ENCODE assay signal across 19 cellular contexts in genomic region chr19:40282209-40282580, GRCh38. TPM values are rescaled to one million over a fixed set of nuclear protein-coding genes. Genes with fewer than 3 reads are reported as not detected.
DNase-seq lines count a peak whose midpoint lies in the region; ATAC-seq and TF ChIP-seq lines count a peak whose summit lies in the region.
"Had no signal": no experiment of that assay in that cellular context is flagged by ENCODE, and none has a peak within 500 bp of the region (broad histone marks: within the 10 kb centered on the region; RNA-seq: fewer than 3 reads in every experiment).

No MANE protein-coding gene starts in this region.

- intact Hi-C loops in CD8-positive, alpha-beta T cell (cut with DNase I, micrococcal nuclease), result loop anchor here in 1 of 2 experiments (10.0 kb wide), 1 partner anchor 287 kb away; the partner anchor contains the start of gene ZNF546
- intact Hi-C loops in gastrocnemius medialis (cut with DNase I; ENCODE audit: low total_unique reads), result loop anchor here (5.0 to 10.0 kb wide), 4 partner anchors 185 to 1907 kb away; partner anchors contain the start of genes ARHGEF1, BLVRB, PSMD8 and SPTBN4

- H3K4me3 ChIP-seq in CD8-positive, alpha-beta T cell (ENCODE audit: low read depth, low read length), result no peak overlapping the region
- H3K4me3 ChIP-seq in NT2/D1 (ENCODE audit: insufficient read length, low read depth) (no peak overlapping the region), gastrocnemius medialis (no peak overlapping the region)
- H3K4me3 ChIP-seq: body of pancreas, esophagus muscularis mucosa, hepatocyte, suprapubic skin had no signal

- no peak overlapping the region for H3K4me3 Mint-ChIP-seq in CD8-positive, alpha-beta T cell
- H3K4me3 Mint-ChIP-seq in glutamatergic neuron (ENCODE audit: unreplicated experiment), result no peak overlapping the region

- no peak for ATAC-seq in CD8-positive, alpha-beta T cell
- ATAC-seq in gastrocnemius medialis, result no peak
- ATAC-seq: body of pancreas, left colon had no signal

- H3K9ac ChIP-seq in NT2/D1 (ENCODE audit: insufficient read length, low read depth), result peak overlapping the region; percentile 17

- no peak for TF ChIP-seq POLR2A in gastrocnemius medialis (IDR thresholded peaks at IDR 0.05)

- H3K9me3 Mint-ChIP-seq in CD8-positive, alpha-beta T cell, result no peaks in the 10 kb centered on the region
- peaks cover 19% of the 10 kb centered on the region for H3K9me3 Mint-ChIP-seq in glutamatergic neuron (ENCODE audit: unreplicated experiment)

- peak overlapping the region; percentile 75 for H3K27ac Mint-ChIP-seq in CD8-positive, alpha-beta T cell
- H3K27ac Mint-ChIP-seq in glutamatergic neuron (ENCODE audit: unreplicated experiment), result peak overlapping the region; percentile 72

- H3K36me3 Mint-ChIP-seq in CD8-positive, alpha-beta T cell, result peaks cover 35% of the 10 kb centered on the region
- H3K36me3 Mint-ChIP-seq in glutamatergic neuron (ENCODE audit: unreplicated experiment), result no peaks in the 10 kb centered on the region

- H3K27ac ChIP-seq in CD8-positive, alpha-beta T cell (ENCODE audit: low read depth, low read length), result no peak overlapping the region
- H3K27ac ChIP-seq in gastrocnemius medialis, result peak overlapping the region; percentile 89 to 99 (median 95)

- H3K4me1 Mint-ChIP-seq in CD8-positive, alpha-beta T cell (ENCODE audit: low read depth), result peaks cover 73% of the 10 kb centered on the region
- H3K4me1 Mint-ChIP-seq in glutamatergic neuron (ENCODE audit: low read depth, unreplicated experiment), result peaks cover 48% of the 10 kb centered on the region

- CTCF ChIA-PET in CD8-positive, alpha-beta T cell (lab: Charles Lee), result interaction anchor here (0.8 kb wide), 1 partner anchor 23 kb away, joined by 5 read pairs; no protein-coding TSS in a partner anchor

- in situ Hi-C loops in gastrocnemius medialis (cut with MboI; ENCODE audit: low sequenced_read_pairs in 4 of 4), result no loop called here

- H3K27me3 Mint-ChIP-seq in CD8-positive, alpha-beta T cell (ENCODE audit: low read depth), result no peaks in the 10 kb centered on the region
- peaks cover 16% of the 10 kb centered on the region for H3K27me3 Mint-ChIP-seq in glutamatergic neuron (ENCODE audit: unreplicated experiment)
- H3K27me3 Mint-ChIP-seq: progenitor cell of endocrine pancreas had no signal

- H3K9me3 ChIP-seq in CD8-positive, alpha-beta T cell (ENCODE audit: low read length), result no peaks in the 10 kb centered on the region
- H3K9me3 ChIP-seq in NT2/D1 (ENCODE audit: insufficient read depth, low read length) (no peaks in the 10 kb centered on the region), gastrocnemius medialis (no peaks in the 10 kb centered on the region)
- H3K9me3 ChIP-seq: body of pancreas, esophagus muscularis mucosa, suprapubic skin had no signal

- no peaks in the 10 kb centered on the region for H3K36me3 ChIP-seq in CD8-positive, alpha-beta T cell (ENCODE audit: insufficient read depth, low read length)
- H3K36me3 ChIP-seq in NT2/D1 (ENCODE audit: insufficient read depth, insufficient read length, low read length) (peaks cover 26% of the 10 kb centered on the region), gastrocnemius medialis (no peaks in the 10 kb centered on the region)
- H3K36me3 ChIP-seq: esophagus muscularis mucosa, suprapubic skin had no signal

- no peak for DNase-seq in CD8-positive, alpha-beta T cell
- no peak for DNase-seq in NT2/D1 (ENCODE audit: low read depth, low spot score)
- DNase-seq in glutamatergic neuron, result no peak
- DNase-seq in gastrocnemius medialis, result no peak
- no peak for DNase-seq in AML-193 (lab: John Stamatoyannopoulos, UW)
- DNase-seq in KG1 (lab: John Stamatoyannopoulos, UW), result no peak
- DNase-seq in iPS-NIHi7 (ENCODE audit: extremely low spot score), result no peak
- DNase-seq: activated gamma-delta T cell, body of pancreas, GOT3, left colon, NCI-H2081, WERI-Rb-1 had no signal

- POLR2A ChIA-PET in CD8-positive, alpha-beta T cell (lab: Charles Lee), result no interaction called here

- peaks cover 71% of the 10 kb centered on the region for H3K4me1 ChIP-seq in CD8-positive, alpha-beta T cell (ENCODE audit: insufficient read depth, low read length)
- peaks cover 24% of the 10 kb centered on the region for H3K4me1 ChIP-seq in NT2/D1 (ENCODE audit: insufficient read depth, insufficient read length)
- H3K4me1 ChIP-seq in gastrocnemius medialis, result peaks cover 78 to 79% of the 10 kb centered on the region in 2 donors

- no peak for TF ChIP-seq CTCF in CD8-positive, alpha-beta T cell (IDR thresholded peaks at IDR 0.05)
- TF ChIP-seq CTCF in glutamatergic neuron (IDR thresholded peaks at IDR 0.05; ENCODE audit: partially characterized antibody, unreplicated experiment), result no peak
- TF ChIP-seq CTCF in gastrocnemius medialis (IDR thresholded peaks at IDR 0.05 in 4 of 5, conservative IDR thresholded peaks at IDR 0.05 in 1 of 5), result no peak

- H3K27me3 ChIP-seq in CD8-positive, alpha-beta T cell (ENCODE audit: insufficient read depth, low read length), result no peaks in the 10 kb centered on the region
- H3K27me3 ChIP-seq in NT2/D1 (ENCODE audit: insufficient read depth, insufficient read length), result no peaks in the 10 kb centered on the region
- no peaks in the 10 kb centered on the region for H3K27me3 ChIP-seq in gastrocnemius medialis
- H3K27me3 ChIP-seq: body of pancreas, esophagus muscularis mucosa, hepatocyte, suprapubic skin had no signal

RNA-seq across cellular contexts. Expression of gene AKT2, which starts 3.0 kb away (rescaled TPM):
- 100 to 1,000 TPM; 289 to 292 TPM for total RNA-seq in CD8-positive, alpha-beta T cell
- 197 TPM for total RNA-seq in glutamatergic neuron (ENCODE audit: unreplicated experiment)
- 100 to 1,000 TPM in 2 of 4 donors, 10 to 100 TPM in 2; 88.0 to 387 (median 102) TPM for total RNA-seq in gastrocnemius medialis

RNA-seq across cellular contexts. Expression of gene CCNP, which starts 55.7 kb away (rescaled TPM):
- total RNA-seq in CD8-positive, alpha-beta T cell, result 1 to 10 TPM; 1.7 to 2.1 TPM
- total RNA-seq in glutamatergic neuron (ENCODE audit: unreplicated experiment) (2.3 TPM), gastrocnemius medialis (not detected)
- total RNA-seq: activated CD8-positive, alpha-beta memory T cell treated with anti-CD3 and anti-CD28 coated beads for 36 hours; body of pancreas; hepatocyte; RPMI7951 had no signal
